ENCODE assay signal across 8 cellular contexts in genomic region chr21:26845066-26845749, GRCh38. TPM values are rescaled to one million over a fixed set of nuclear protein-coding genes. Genes with fewer than 3 reads are reported as not detected.
A peak's percentile ranks its signal among the peaks of the same experiment; 100 is the strongest.
DNase-seq lines count a peak whose midpoint lies in the region; ATAC-seq and TF ChIP-seq lines count a peak whose summit lies in the region.

Gene ADAMTS1, minus strand, starts transcription at chr21:26845409. Its CDS starts 455 bp downstream, at chr21:26844954.

- H3K27me3 ChIP-seq in gastrocnemius medialis: no peaks in the 10 kb centered on the region

- no peaks in the 10 kb centered on the region for H3K9me3 ChIP-seq in gastrocnemius medialis

- ATAC-seq in gastrocnemius medialis: peak; percentile 36 to 44
- ATAC-seq in GM18873 (IDR thresholded peaks at IDR 0.05; ENCODE audit: low FRiP score, unreplicated experiment): no peak
- no peak for ATAC-seq in GM18870 (IDR thresholded peaks at IDR 0.05; ENCODE audit: unreplicated experiment)

- peaks cover 82% of the 10 kb centered on the region for H3K27me3 Mint-ChIP-seq in activated T-cell treated with anti-CD3 and anti-CD28 coated beads, Interleukin-2, amount 50 U/mL, for 24 hours

- H3K27ac ChIP-seq in cingulate gyrus (ENCODE audit: low read depth, low read length) (peak within 1 kb of the TSS; percentile 98), gastrocnemius medialis (peak within 1 kb of the TSS; percentile 88 to 96 (median 90))

- H3K4me3 Mint-ChIP-seq in activated T-cell treated with anti-CD3 and anti-CD28 coated beads, Interleukin-2, amount 50 U/mL, for 24 hours: peak within 1 kb of the TSS; percentile 65

- no peaks in the 10 kb centered on the region for H3K9me3 Mint-ChIP-seq in activated T-cell treated with anti-CD3 and anti-CD28 coated beads, Interleukin-2, amount 50 U/mL, for 24 hours

- peak within 1 kb of the TSS; percentile 65 to 88 (median 80) for H3K4me3 ChIP-seq in gastrocnemius medialis

- TF ChIP-seq CTCF in gastrocnemius medialis (IDR thresholded peaks at IDR 0.05 in 4 of 5, conservative IDR thresholded peaks at IDR 0.05 in 1 of 5): peak in 2 of 5 experiments; percentile 12 to 29

- no peaks in the 10 kb centered on the region for H3K36me3 Mint-ChIP-seq in activated T-cell treated with anti-CD3 and anti-CD28 coated beads, Interleukin-2, amount 50 U/mL, for 24 hours (ENCODE audit: low read depth)

- in situ Hi-C loops in gastrocnemius medialis (cut with MboI; ENCODE audit: low sequenced_read_pairs in 4 of 4): loop anchor here (5.0 to 25.0 kb wide), 5 partner anchors 70 to 1900 kb away; no protein-coding TSS in a partner anchor

- H3K36me3 ChIP-seq in gastrocnemius medialis: peaks cover 0 to 18% of the 10 kb centered on the region in 2 donors

- DNase-seq in activated T-cell treated with anti-CD3 and anti-CD28 coated beads, Interleukin-2, amount 50 U/mL, for 24 hours: peak; percentile 47
- DNase-seq in activated T-cell treated with anti-CD3 and anti-CD28 coated beads, Interleukin-2, amount 50 U/mL, for 1 hour: no peak
- DNase-seq in RPMI8226 (peak; percentile 42), iris pigment epithelial cell (ENCODE audit: low read depth) (peak; percentile 79), gastrocnemius medialis (peak; percentile 84 to 92)

- peaks cover 21 to 25% of the 10 kb centered on the region in 2 donors for H3K4me1 ChIP-seq in gastrocnemius medialis

- peaks cover 38% of the 10 kb centered on the region for H3K4me1 Mint-ChIP-seq in activated T-cell treated with anti-CD3 and anti-CD28 coated beads, Interleukin-2, amount 50 U/mL, for 24 hours (ENCODE audit: low read depth)

- intact Hi-C loops in gastrocnemius medialis (cut with DNase I; ENCODE audit: low total_unique reads): loop anchor here (1.0 to 5.0 kb wide), 3 partner anchors 122 to 1902 kb away; partner anchors contain the start of genes ADAMTS5, ATP5PF and GABPA

- no peak within 1 kb of the TSS for H3K27ac Mint-ChIP-seq in activated T-cell treated with anti-CD3 and anti-CD28 coated beads, Interleukin-2, amount 50 U/mL, for 24 hours

- TF ChIP-seq POLR2A in gastrocnemius medialis (IDR thresholded peaks at IDR 0.05): peak; percentile 84 to 91

RNA-seq across cellular contexts. Expression of gene ADAMTS1, which starts in this region (rescaled TPM):
- 10 to 100 TPM; 23.7 to 43.8 (median 33.1) TPM for total RNA-seq in gastrocnemius medialis

Comparison
In these comparisons a context has a peak if more than half of its experiments do, and no peak if none do; other contexts are left out.
1. ATAC-seq: peak in gastrocnemius medialis (2 of 2); none in GM18873 (single experiment) and GM18870 (single experiment).